In the genomic region with DNA sequence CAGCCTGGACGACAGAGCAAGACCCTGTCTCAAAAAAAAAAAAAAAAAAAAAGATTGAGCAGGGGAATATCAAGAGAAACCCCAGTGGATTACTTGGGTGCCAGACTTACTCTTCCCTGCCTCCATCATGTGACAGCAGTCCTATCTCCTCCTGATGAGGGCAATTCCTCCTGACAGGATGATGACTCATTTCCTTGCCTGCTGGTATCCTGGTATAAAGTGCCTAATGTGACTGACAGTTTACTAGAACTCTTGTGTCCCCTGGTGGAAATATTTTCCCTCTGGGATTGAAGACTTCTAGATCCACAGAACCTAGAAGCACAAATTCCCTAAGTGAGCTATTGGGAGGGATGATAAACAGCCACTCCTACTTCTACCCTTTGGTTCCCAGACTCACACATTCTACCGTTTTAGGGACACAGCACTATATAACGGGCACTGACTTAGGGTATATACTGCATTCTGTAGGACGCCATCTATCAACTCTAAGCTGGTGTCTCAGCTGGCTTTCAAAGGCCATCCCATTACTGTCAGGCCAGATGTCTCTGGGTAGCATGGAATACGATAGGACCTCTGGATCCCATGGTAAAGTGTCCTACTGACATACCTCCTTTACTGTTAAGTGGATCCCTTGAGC, we compare ENCODE assay signal across 1 cellular context.
A peak's percentile ranks its signal among the peaks of the same experiment; 100 is the strongest.
TF ChIP-seq lines count a peak whose summit lies in the region.

No MANE protein-coding gene starts in this region.

TF ChIP-seq in K562, 482 proteins besides CTCF, POLR2A, EP300 and RAD21 (continued from another document and continues in another):
- TF ChIP-seq E2F5 (CRISPR knock-in tag; IDR thresholded peaks at IDR 0.05) (no peak), FOXO4 (CRISPR knock-in tag; IDR thresholded peaks at IDR 0.05) (no peak), ZNF384 (IDR thresholded peaks at IDR 0.05; ENCODE audit: low read depth, low read length) (no peak), TSHZ1 (CRISPR knock-in tag; IDR thresholded peaks at IDR 0.05) (no peak), BCOR (IDR thresholded peaks at IDR 0.05) (no peak; the same call in 1 of the 2 replicates), ADNP (tag; IDR thresholded peaks at IDR 0.05) (peak; percentile 55; the same call in 1 of the 2 replicates), NFXL1 (CRISPR knock-in tag; IDR thresholded peaks at IDR 0.05) (no peak), MLX (CRISPR knock-in tag; conservative IDR thresholded peaks at IDR 0.05) (no peak), ZNF253 (CRISPR knock-in tag; conservative IDR thresholded peaks at IDR 0.05) (no peak), GTF2E2 (tag; IDR thresholded peaks at IDR 0.05) (no peak), NR2C1 (IDR thresholded peaks at IDR 0.05) (no peak), NR2C1 (tag; IDR thresholded peaks at IDR 0.05) (peak; percentile 61; the same call in 1 of the 2 replicates), MTA2 (IDR thresholded peaks at IDR 0.05; ENCODE audit: low read depth) (peak; percentile 34; the same call in 1 of the 2 replicates), SREBF1 (IDR thresholded peaks at IDR 0.05; ENCODE audit: borderline replicate concordance, low read depth, low read length) (no peak), CBX3 (IDR thresholded peaks at IDR 0.05; ENCODE audit: borderline replicate concordance in 1 of 2, low read length in 2 of 2) (peak in 1 of 2 experiments; percentile 45; a peak in 1 of 3 replicates), SUPT5H (IDR thresholded peaks at IDR 0.05) (no peak), NEUROD1 (IDR thresholded peaks at IDR 0.05; ENCODE audit: borderline replicate concordance, low read depth, low read length, partially characterized antibody) (peak; percentile 23), PCBP1 (IDR thresholded peaks at IDR 0.05; ENCODE audit: low read depth, low read length, poor library complexity, severe bottlenecking) (no peak), ZC3H11A (IDR thresholded peaks at IDR 0.05; ENCODE audit: low read depth, low read length) (no peak), NFE2 (IDR thresholded peaks at IDR 0.05; ENCODE audit: low read depth) (peak; percentile 76), ATF1 (CRISPR knock-in tag; IDR thresholded peaks at IDR 0.05) (no peak), ATF1 (tag; IDR thresholded peaks at IDR 0.05) (no peak), SIN3B (IDR thresholded peaks at IDR 0.05; ENCODE audit: low read depth) (no peak), SNRNP70 (optimal IDR thresholded peaks at IDR 0.05; ENCODE audit: low read depth, low read length) (no peak), ETV6 (IDR thresholded peaks at IDR 0.05; ENCODE audit: borderline replicate concordance in 1 of 2, low read depth in 2 of 2, low read length in 1 of 2) (no peak), ETV6 (CRISPR knock-in tag; IDR thresholded peaks at IDR 0.05; ENCODE audit: borderline replicate concordance) (no peak), ZNF79 (CRISPR knock-in tag; IDR thresholded peaks at IDR 0.05; ENCODE audit: low read depth) (no peak), PTBP1 (IDR thresholded peaks at IDR 0.05; ENCODE audit: low read depth, low read length) (no peak), ZNF551 (CRISPR knock-in tag; IDR thresholded peaks at IDR 0.05) (no peak), TAL1 (IDR thresholded peaks at IDR 0.05) (0 out of 2 replicates have a peak, but pooled peaks have one; percentile 10), ZNF764 (CRISPR knock-in tag; IDR thresholded peaks at IDR 0.05; ENCODE audit: low read depth) (no peak), STAT5B (CRISPR knock-in tag; IDR thresholded peaks at IDR 0.05) (no peak), ZNF24 (IDR thresholded peaks at IDR 0.05) (no peak), DEAF1 (CRISPR knock-in tag; IDR thresholded peaks at IDR 0.05) (peak; percentile 67; the same call in 1 of the 2 replicates), ZBTB43 (CRISPR knock-in tag; IDR thresholded peaks at IDR 0.05) (no peak), GATAD2B (IDR thresholded peaks at IDR 0.05; ENCODE audit: borderline replicate concordance) (peak; percentile 66; the same call in 1 of the 2 replicates)
- TF ChIP-seq, protein P1, sequence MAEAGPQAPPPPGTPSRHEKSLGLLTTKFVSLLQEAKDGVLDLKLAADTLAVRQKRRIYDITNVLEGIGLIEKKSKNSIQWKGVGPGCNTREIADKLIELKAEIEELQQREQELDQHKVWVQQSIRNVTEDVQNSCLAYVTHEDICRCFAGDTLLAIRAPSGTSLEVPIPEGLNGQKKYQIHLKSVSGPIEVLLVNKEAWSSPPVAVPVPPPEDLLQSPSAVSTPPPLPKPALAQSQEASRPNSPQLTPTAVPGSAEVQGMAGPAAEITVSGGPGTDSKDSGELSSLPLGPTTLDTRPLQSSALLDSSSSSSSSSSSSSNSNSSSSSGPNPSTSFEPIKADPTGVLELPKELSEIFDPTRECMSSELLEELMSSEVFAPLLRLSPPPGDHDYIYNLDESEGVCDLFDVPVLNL (CRISPR knock-in tag; IDR thresholded peaks at IDR 0.05; ENCODE audit: low read depth), result no peak
- TF ChIP-seq, protein P2, sequence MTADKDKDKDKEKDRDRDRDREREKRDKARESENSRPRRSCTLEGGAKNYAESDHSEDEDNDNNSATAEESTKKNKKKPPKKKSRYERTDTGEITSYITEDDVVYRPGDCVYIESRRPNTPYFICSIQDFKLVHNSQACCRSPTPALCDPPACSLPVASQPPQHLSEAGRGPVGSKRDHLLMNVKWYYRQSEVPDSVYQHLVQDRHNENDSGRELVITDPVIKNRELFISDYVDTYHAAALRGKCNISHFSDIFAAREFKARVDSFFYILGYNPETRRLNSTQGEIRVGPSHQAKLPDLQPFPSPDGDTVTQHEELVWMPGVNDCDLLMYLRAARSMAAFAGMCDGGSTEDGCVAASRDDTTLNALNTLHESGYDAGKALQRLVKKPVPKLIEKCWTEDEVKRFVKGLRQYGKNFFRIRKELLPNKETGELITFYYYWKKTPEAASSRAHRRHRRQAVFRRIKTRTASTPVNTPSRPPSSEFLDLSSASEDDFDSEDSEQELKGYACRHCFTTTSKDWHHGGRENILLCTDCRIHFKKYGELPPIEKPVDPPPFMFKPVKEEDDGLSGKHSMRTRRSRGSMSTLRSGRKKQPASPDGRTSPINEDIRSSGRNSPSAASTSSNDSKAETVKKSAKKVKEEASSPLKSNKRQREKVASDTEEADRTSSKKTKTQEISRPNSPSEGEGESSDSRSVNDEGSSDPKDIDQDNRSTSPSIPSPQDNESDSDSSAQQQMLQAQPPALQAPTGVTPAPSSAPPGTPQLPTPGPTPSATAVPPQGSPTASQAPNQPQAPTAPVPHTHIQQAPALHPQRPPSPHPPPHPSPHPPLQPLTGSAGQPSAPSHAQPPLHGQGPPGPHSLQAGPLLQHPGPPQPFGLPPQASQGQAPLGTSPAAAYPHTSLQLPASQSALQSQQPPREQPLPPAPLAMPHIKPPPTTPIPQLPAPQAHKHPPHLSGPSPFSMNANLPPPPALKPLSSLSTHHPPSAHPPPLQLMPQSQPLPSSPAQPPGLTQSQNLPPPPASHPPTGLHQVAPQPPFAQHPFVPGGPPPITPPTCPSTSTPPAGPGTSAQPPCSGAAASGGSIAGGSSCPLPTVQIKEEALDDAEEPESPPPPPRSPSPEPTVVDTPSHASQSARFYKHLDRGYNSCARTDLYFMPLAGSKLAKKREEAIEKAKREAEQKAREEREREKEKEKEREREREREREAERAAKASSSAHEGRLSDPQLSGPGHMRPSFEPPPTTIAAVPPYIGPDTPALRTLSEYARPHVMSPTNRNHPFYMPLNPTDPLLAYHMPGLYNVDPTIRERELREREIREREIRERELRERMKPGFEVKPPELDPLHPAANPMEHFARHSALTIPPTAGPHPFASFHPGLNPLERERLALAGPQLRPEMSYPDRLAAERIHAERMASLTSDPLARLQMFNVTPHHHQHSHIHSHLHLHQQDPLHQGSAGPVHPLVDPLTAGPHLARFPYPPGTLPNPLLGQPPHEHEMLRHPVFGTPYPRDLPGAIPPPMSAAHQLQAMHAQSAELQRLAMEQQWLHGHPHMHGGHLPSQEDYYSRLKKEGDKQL (CRISPR knock-in tag; IDR thresholded peaks at IDR 0.05; ENCODE audit: borderline replicate concordance), result no peak
- TF ChIP-seq, protein P3, sequence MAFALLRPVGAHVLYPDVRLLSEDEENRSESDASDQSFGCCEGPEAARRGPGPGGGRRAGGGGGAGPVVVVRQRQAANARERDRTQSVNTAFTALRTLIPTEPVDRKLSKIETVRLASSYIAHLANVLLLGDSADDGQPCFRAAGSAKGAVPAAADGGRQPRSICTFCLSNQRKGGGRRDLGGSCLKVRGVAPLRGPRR (CRISPR knock-in tag; IDR thresholded peaks at IDR 0.05), result no peak
- TF ChIP-seq, protein P4, sequence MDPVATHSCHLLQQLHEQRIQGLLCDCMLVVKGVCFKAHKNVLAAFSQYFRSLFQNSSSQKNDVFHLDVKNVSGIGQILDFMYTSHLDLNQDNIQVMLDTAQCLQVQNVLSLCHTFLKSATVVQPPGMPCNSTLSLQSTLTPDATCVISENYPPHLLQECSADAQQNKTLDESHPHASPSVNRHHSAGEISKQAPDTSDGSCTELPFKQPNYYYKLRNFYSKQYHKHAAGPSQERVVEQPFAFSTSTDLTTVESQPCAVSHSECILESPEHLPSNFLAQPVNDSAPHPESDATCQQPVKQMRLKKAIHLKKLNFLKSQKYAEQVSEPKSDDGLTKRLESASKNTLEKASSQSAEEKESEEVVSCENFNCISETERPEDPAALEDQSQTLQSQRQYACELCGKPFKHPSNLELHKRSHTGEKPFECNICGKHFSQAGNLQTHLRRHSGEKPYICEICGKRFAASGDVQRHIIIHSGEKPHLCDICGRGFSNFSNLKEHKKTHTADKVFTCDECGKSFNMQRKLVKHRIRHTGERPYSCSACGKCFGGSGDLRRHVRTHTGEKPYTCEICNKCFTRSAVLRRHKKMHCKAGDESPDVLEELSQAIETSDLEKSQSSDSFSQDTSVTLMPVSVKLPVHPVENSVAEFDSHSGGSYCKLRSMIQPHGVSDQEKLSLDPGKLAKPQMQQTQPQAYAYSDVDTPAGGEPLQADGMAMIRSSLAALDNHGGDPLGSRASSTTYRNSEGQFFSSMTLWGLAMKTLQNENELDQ (CRISPR knock-in tag; IDR thresholded peaks at IDR 0.05; ENCODE audit: borderline replicate concordance), result no peak
